21 cellular contexts compared by ENCODE assay signal in the genomic region with DNA sequence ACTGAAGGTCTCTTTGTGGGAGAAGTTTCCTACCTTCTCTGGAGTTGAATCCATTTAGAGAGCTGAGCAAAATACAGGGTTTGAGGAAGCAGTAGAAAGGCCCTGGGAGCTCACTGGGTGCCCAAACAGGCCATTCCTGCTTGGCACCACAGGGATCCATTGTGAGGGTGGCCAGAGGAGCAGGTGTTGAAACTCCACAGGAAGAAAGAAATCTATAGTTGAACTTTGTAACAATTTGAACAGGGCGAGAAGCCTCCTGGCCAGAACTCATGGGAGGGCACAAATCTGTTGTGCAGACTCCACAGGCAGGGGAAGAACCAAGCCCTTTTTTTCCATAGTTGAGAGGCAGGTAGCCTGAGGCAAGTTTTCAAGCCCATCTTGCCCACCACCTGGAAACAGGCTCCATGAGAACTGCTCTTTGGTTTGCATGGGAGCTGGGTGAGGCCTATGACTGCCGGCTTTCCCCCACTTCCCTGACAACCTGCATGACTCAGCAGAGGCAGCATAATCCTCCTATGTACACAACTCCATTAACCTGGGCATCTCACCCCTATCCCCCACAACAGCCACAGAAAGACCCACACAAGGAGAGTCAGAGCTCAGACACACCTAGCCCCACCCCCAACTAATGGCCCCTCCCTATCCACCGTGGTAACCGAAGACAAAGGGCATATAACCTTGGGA.
DNase-seq lines count a peak whose midpoint lies in the region; ATAC-seq, FAIRE-seq and TF ChIP-seq lines count a peak whose summit lies in the region.
"Had no signal": no experiment of that assay in that cellular context is flagged by ENCODE, and none has a peak within 500 bp of the region (broad histone marks: within the 10 kb centered on the region; RNA-seq: fewer than 3 reads in every experiment).

No MANE protein-coding gene starts in this region.

- in situ Hi-C loops in HepG2 (cut with HindIII; ENCODE audit: extremely low pct_ligation_motif_present, low pct_unique_long_range_greater_than_20kb), result no loop called here

- H3K27me3 ChIP-seq in right lobe of liver, result no peaks in the 10 kb centered on the region
- H3K27me3 ChIP-seq in HepG2 (ENCODE audit: control insufficient read depth in 1 of 2, insufficient read depth in 2 of 2, low read length in 2 of 2), result no peaks in the 10 kb centered on the region
- no peaks in the 10 kb centered on the region for H3K27me3 ChIP-seq in PC-9 (ENCODE audit: insufficient read depth, low read depth)
- no peaks in the 10 kb centered on the region for H3K27me3 ChIP-seq in stomach

- H3K36me3 ChIP-seq in right lobe of liver (no peaks in the 10 kb centered on the region), HepG2 (replicated peaks in 1 of 2; ENCODE audit: control insufficient read depth in 1 of 2, insufficient read depth in 2 of 2, low read length in 2 of 2) (no peaks in the 10 kb centered on the region), PC-9 (ENCODE audit: low read depth) (no peaks in the 10 kb centered on the region), stomach (no peaks in the 10 kb centered on the region)

- TF ChIP-seq POLR2A in right lobe of liver (IDR thresholded peaks at IDR 0.05), result peak; percentile 44
- TF ChIP-seq POLR2A in HepG2 (IDR thresholded peaks at IDR 0.05; ENCODE audit: insufficient read depth in 1 of 2, low read depth in 2 of 2, low read length in 2 of 2), result no peak
- no peak for TF ChIP-seq POLR2A in stomach (IDR thresholded peaks at IDR 0.05)

- BruUV-seq in HepG2 (replicated peaks; lab: Mats Ljungman, UMichigan) (no TSS peak), PC-9 (replicated peaks; lab: Mats Ljungman, UMichigan) (no TSS peak)

- H3K4me1 Mint-ChIP-seq in activated CD4-positive, alpha-beta T cell treated with anti-CD3 and anti-CD28 coated beads, Interleukin-2, amount 10 ng/mL, durations not matched to agents 7 days and 5 days, result no peaks in the 10 kb centered on the region

- H3K4me1 ChIP-seq in right lobe of liver (no peaks in the 10 kb centered on the region), HepG2 (ENCODE audit: insufficient read depth, low read length) (no peaks in the 10 kb centered on the region), PC-9 (replicated peaks; ENCODE audit: insufficient read depth) (peaks cover 33% of the 10 kb centered on the region), stomach (no peaks in the 10 kb centered on the region)
- H3K4me1 ChIP-seq: Caco-2 had no signal

- no peak overlapping the region for H3K4me2 ChIP-seq in HepG2 (ENCODE audit: low read depth, low read length)
- H3K4me2 ChIP-seq in PC-9, result peak overlapping the region; percentile 73

- peaks cover 7% of the 10 kb centered on the region; the same call in 1 of the 2 replicates for H3F3A ChIP-seq in PC-9 (ENCODE audit: insufficient read depth, low read depth)

- H4K20me1 ChIP-seq in HepG2 (ENCODE audit: insufficient read depth, low read length), result no peaks in the 10 kb centered on the region
- H4K20me1 ChIP-seq in PC-9 (ENCODE audit: insufficient read depth), result no peaks in the 10 kb centered on the region

- CTCF ChIA-PET in HepG2 (lab: Yijun Ruan, JAX; ENCODE audit: low intra/inter-chr PET ratio, low total read pairs), result no interaction called here
- CTCF ChIA-PET in PC-9 (lab: Charles Lee), result no interaction called here
- CTCF ChIA-PET in activated CD4-positive, alpha-beta T cell treated with anti-CD3 and anti-CD28 coated beads, Interleukin-2, amount 10 ng/mL, durations not matched to agents 7 days and 5 days (lab: Charles Lee), result no interaction called here

- no peak for TF ChIP-seq RAD21 in HepG2 (CRISPR knock-in tag; IDR thresholded peaks at IDR 0.05)

- TF ChIP-seq CTCF in right lobe of liver (IDR thresholded peaks at IDR 0.05), result no peak
- TF ChIP-seq CTCF in HepG2 (CRISPR knock-in tag; IDR thresholded peaks at IDR 0.05), result no peak
- TF ChIP-seq CTCF in PC-9 (conservative IDR thresholded peaks at IDR 0.05), result 0 out of 2 replicates have a peak, but pooled peaks have one; percentile 6
- TF ChIP-seq CTCF in stomach (IDR thresholded peaks at IDR 0.05), result no peak

- no peak for FAIRE-seq in HepG2 (lab: Jason Lieb, UNC)
- FAIRE-seq: D721Med, GM12878, GM19239, H1 had no signal

- no peaks in the 10 kb centered on the region; the same call in 1 of the 2 replicates for H3K9me2 ChIP-seq in PC-9 (ENCODE audit: insufficient read depth)

- intact Hi-C loops in right lobe of liver (cut with DNase I), result no loop called here
- intact Hi-C loops in HepG2 (cut with micrococcal nuclease; ENCODE audit: unreplicated experiment), result no loop called here
- intact Hi-C loops in PC-9 (cut with micrococcal nuclease; ENCODE audit: unreplicated experiment), result no loop called here
- intact Hi-C loops in stomach (cut with DNase I; ENCODE audit: low total_unique reads), result no loop called here

- no peak overlapping the region for H2AFZ ChIP-seq in HepG2 (ENCODE audit: low read length)
- H2AFZ ChIP-seq in PC-9, result peak overlapping the region; percentile 78
- H2AFZ ChIP-seq: GM23248 had no signal

- no peaks in the 10 kb centered on the region for H3K79me2 ChIP-seq in HepG2 (ENCODE audit: insufficient read depth, low read length)
- H3K79me2 ChIP-seq in PC-9 (ENCODE audit: low read depth), result no peaks in the 10 kb centered on the region

- POLR2A ChIA-PET in HepG2 (lab: Yijun Ruan, JAX), result no interaction called here
- POLR2A ChIA-PET in PC-9 (lab: Charles Lee; ENCODE audit: unreplicated experiment), result no interaction called here
- POLR2A ChIA-PET in activated CD4-positive, alpha-beta T cell treated with anti-CD3 and anti-CD28 coated beads, Interleukin-2, amount 10 ng/mL, durations not matched to agents 7 days and 5 days (lab: Charles Lee), result no interaction called here

- no peak for TF ChIP-seq EP300 in HepG2 (IDR thresholded peaks at IDR 0.05; ENCODE audit: low read depth in 2 of 2, low read length in 2 of 2)
- TF ChIP-seq EP300 in HepG2 (CRISPR knock-in tag; IDR thresholded peaks at IDR 0.05; ENCODE audit: borderline replicate concordance), result no peak
- TF ChIP-seq EP300 in stomach (IDR thresholded peaks at IDR 0.05), result no peak

- peak in 1 of 3 donors; percentile 29 for DNase-seq in right lobe of liver
- DNase-seq in HepG2 (ENCODE audit: low spot score), result no peak
- DNase-seq in NCI-H146 (lab: John Stamatoyannopoulos, UW), result peak; percentile 81
- peak; percentile 7 to 89 for DNase-seq in PC-9
- no peak for DNase-seq in left lobe of liver (ENCODE audit: low spot score)
- no peak for DNase-seq in SHP77 treated with DMSO at 0.1 percent for 48 hours (lab: John Stamatoyannopoulos, UW)
- no peak for DNase-seq in activated CD4-positive, alpha-beta T cell treated with anti-CD3 and anti-CD28 coated beads, Interleukin-2, amount 10 ng/mL, durations not matched to agents 7 days and 5 days
- no peak for DNase-seq in stomach
- DNase-seq: C1 segment of cervical spinal cord; Caco-2; CD8-positive, alpha-beta T cell; DMS 273 treated with DMSO at 0.1 percent for 48 hours; DND-41; GDM1; GM23248; H7; HCEC 1CT had no signal

- no peak overlapping the region for H3K27ac ChIP-seq in right lobe of liver
- no peak overlapping the region for H3K27ac ChIP-seq in HepG2 (ENCODE audit: extremely low read length, insufficient read depth, low read length)
- H3K27ac ChIP-seq in PC-9, result peak overlapping the region; percentile 96
- H3K27ac ChIP-seq in stomach, result no peak overlapping the region
- H3K27ac ChIP-seq: GM23248 had no signal

- no peak overlapping the region for H3K9ac ChIP-seq in HepG2 (ENCODE audit: insufficient read depth, low read depth, low read length)
- H3K9ac ChIP-seq: GM23248 had no signal

- H3K9me3 ChIP-seq in right lobe of liver (no peaks in the 10 kb centered on the region), HepG2 (ENCODE audit: low read length) (peaks cover 69% of the 10 kb centered on the region), PC-9 (ENCODE audit: insufficient read depth, low read depth) (peaks cover 17% of the 10 kb centered on the region), stomach (peaks cover 0 to 13% (median 12%) of the 10 kb centered on the region in 4 donors)
- H3K9me3 ChIP-seq: Caco-2 had no signal

- ATAC-seq in right lobe of liver (peak in 2 of 4 donors; percentile 78 to 93), HepG2 (no peak), left lobe of liver (peak; percentile 27)
- ATAC-seq: CD8-positive, alpha-beta T cell; GM12878 had no signal

- H3K36me3 Mint-ChIP-seq in activated CD4-positive, alpha-beta T cell treated with anti-CD3 and anti-CD28 coated beads, Interleukin-2, amount 10 ng/mL, durations not matched to agents 7 days and 5 days (ENCODE audit: low read depth), result no peaks in the 10 kb centered on the region
- H3K36me3 Mint-ChIP-seq: CD8-positive, alpha-beta T cell had no signal

- peaks cover 15% of the 10 kb centered on the region for H3K9me3 Mint-ChIP-seq in activated CD4-positive, alpha-beta T cell treated with anti-CD3 and anti-CD28 coated beads, Interleukin-2, amount 10 ng/mL, durations not matched to agents 7 days and 5 days

- WGBS in right lobe of liver (ENCODE audit: insufficient coverage, low coverage, low lambda C conversion rate, missing lambda C conversion rate), result 93% methylated on average over 2 of the region's 4 CpGs
- 18% methylated on average over 4 of the region's 4 CpGs for WGBS in HepG2 (ENCODE audit: low lambda C conversion rate)
- 72 to 89% (median 85%) methylated on average over 3 to 4 of the region's 4 CpGs for WGBS in stomach, 5 donors

- H3K4me3 ChIP-seq in right lobe of liver (no peak overlapping the region), HepG2 (replicated peaks in 1 of 3; ENCODE audit: insufficient read depth in 1 of 3, low read depth in 2 of 3, low read length in 3 of 3) (no peak overlapping the region), PC-9 (peak overlapping the region; percentile 48), stomach (no peak overlapping the region)
- H3K4me3 ChIP-seq: GM12878, GM23248 had no signal

- no peak overlapping the region for H3K4me3 Mint-ChIP-seq in activated CD4-positive, alpha-beta T cell treated with anti-CD3 and anti-CD28 coated beads, Interleukin-2, amount 10 ng/mL, durations not matched to agents 7 days and 5 days
- H3K4me3 Mint-ChIP-seq: CD8-positive, alpha-beta T cell had no signal

- H3K27ac Mint-ChIP-seq in activated CD4-positive, alpha-beta T cell treated with anti-CD3 and anti-CD28 coated beads, Interleukin-2, amount 10 ng/mL, durations not matched to agents 7 days and 5 days, result no peak overlapping the region
- H3K27ac Mint-ChIP-seq: CD8-positive, alpha-beta T cell had no signal

- no peaks in the 10 kb centered on the region for H3K27me3 Mint-ChIP-seq in activated CD4-positive, alpha-beta T cell treated with anti-CD3 and anti-CD28 coated beads, Interleukin-2, amount 10 ng/mL, durations not matched to agents 7 days and 5 days

TF ChIP-seq in HepG2, 621 proteins besides CTCF, POLR2A, EP300 and RAD21 (continues in another document):
- no peak for TF ChIP-seq ZNF605 (CRISPR knock-in tag; IDR thresholded peaks at IDR 0.05)
- TF ChIP-seq, protein P1, sequence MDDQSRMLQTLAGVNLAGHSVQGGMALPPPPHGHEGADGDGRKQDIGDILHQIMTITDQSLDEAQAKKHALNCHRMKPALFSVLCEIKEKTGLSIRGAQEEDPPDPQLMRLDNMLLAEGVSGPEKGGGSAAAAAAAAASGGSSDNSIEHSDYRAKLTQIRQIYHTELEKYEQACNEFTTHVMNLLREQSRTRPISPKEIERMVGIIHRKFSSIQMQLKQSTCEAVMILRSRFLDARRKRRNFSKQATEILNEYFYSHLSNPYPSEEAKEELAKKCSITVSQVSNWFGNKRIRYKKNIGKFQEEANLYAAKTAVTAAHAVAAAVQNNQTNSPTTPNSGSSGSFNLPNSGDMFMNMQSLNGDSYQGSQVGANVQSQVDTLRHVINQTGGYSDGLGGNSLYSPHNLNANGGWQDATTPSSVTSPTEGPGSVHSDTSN (CRISPR knock-in tag; IDR thresholded peaks at IDR 0.05; ENCODE audit: borderline replicate concordance), result no peak

Comparison
In these comparisons a context has a peak if more than half of its experiments do, and no peak if none do; other contexts are left out.
1. DNase-seq: peak in NCI-H146 (single experiment) and PC-9 (2 of 2); none in HepG2 (single experiment), left lobe of liver (single experiment), SHP77 treated with DMSO at 0.1 percent for 48 hours (single experiment), activated CD4-positive, alpha-beta T cell treated with anti-CD3 and anti-CD28 coated beads, Interleukin-2, amount 10 ng/mL, durations not matched to agents 7 days and 5 days (single experiment) and stomach (single experiment).